ENCODE assay signal across 1 cellular context in genomic region chr1:227547604-227548397, GRCh38.
TF ChIP-seq lines count a peak whose summit lies in the region.

No MANE protein-coding gene starts in this region.

TF ChIP-seq in HepG2, 621 proteins besides CTCF, POLR2A, EP300 and RAD21:
- TF ChIP-seq ZBTB40 (IDR thresholded peaks at IDR 0.05) (no peak), ZBTB40 (CRISPR knock-in tag; IDR thresholded peaks at IDR 0.05) (no peak), ZNF3 (CRISPR knock-in tag; IDR thresholded peaks at IDR 0.05) (no peak), SIN3B (IDR thresholded peaks at IDR 0.05; ENCODE audit: low read length) (no peak), ZBTB14 (CRISPR knock-in tag; IDR thresholded peaks at IDR 0.05) (no peak), KMT2A (CRISPR knock-in tag; IDR thresholded peaks at IDR 0.05) (no peak), FOSL1 (CRISPR knock-in tag; IDR thresholded peaks at IDR 0.05; ENCODE audit: borderline replicate concordance) (no peak), MXD4 (CRISPR knock-in tag; IDR thresholded peaks at IDR 0.05) (no peak), HDAC6 (IDR thresholded peaks at IDR 0.05; ENCODE audit: low read depth, low read length) (no peak), ZFP36L1 (CRISPR knock-in tag; IDR thresholded peaks at IDR 0.05) (no peak), SRSF1 (optimal IDR thresholded peaks at IDR 0.05; ENCODE audit: low read depth, low read length) (no peak), YEATS4 (CRISPR knock-in tag; IDR thresholded peaks at IDR 0.05; ENCODE audit: borderline replicate concordance) (no peak), E2F1 (CRISPR knock-in tag; IDR thresholded peaks at IDR 0.05) (no peak), ZBTB25 (CRISPR knock-in tag; IDR thresholded peaks at IDR 0.05) (no peak), ISX (CRISPR knock-in tag; conservative IDR thresholded peaks at IDR 0.05) (no peak), NFATC3 (CRISPR knock-in tag; IDR thresholded peaks at IDR 0.05) (no peak), ZBTB1 (CRISPR knock-in tag; IDR thresholded peaks at IDR 0.05; ENCODE audit: borderline replicate concordance) (no peak), MXI1 (IDR thresholded peaks at IDR 0.05; ENCODE audit: borderline replicate concordance, low read depth, low read length) (no peak)
